In genomic region chr20:5835234-5835845, GRCh38 we compare ENCODE assay signal across 8 cellular contexts.
A peak's percentile ranks its signal among the peaks of the same experiment; 100 is the strongest.
DNase-seq lines count a peak whose midpoint lies in the region; ATAC-seq and TF ChIP-seq lines count a peak whose summit lies in the region.

No MANE protein-coding gene starts in this region.

- H3K27me3 Mint-ChIP-seq in chondrocyte (ENCODE audit: low read depth), result no peaks in the 10 kb centered on the region

- in situ Hi-C loops in ACHN (cut with HindIII; ENCODE audit: low pct_ligation_motif_present, low pct_unique_long_range_greater_than_20kb, low sequenced_read_pairs), result no loop called here

- 57 to 67% (median 62%) methylated on average over 3 of the region's 3 CpGs for WGBS in stomach, 5 donors

- H3K36me3 ChIP-seq in neutrophil (no peaks in the 10 kb centered on the region), stomach (no peaks in the 10 kb centered on the region)

- H3K4me3 ChIP-seq in neutrophil (ENCODE audit: low read depth in 1 of 2, low read length in 1 of 2) (no peak overlapping the region), stomach (no peak overlapping the region)

- peaks cover 20% of the 10 kb centered on the region for H3K4me1 Mint-ChIP-seq in chondrocyte (ENCODE audit: low read depth)

- DNase-seq in GM03348 (ENCODE audit: low spot score) (peak; percentile 28), NCI-H69 (lab: John Stamatoyannopoulos, UW) (peak; percentile 98), chondrocyte (ENCODE audit: low spot score) (no peak), stomach (no peak), ACHN (no peak)

- TF ChIP-seq POLR2A in stomach (IDR thresholded peaks at IDR 0.05), result no peak

- H3K27me3 ChIP-seq in neutrophil, result no peaks in the 10 kb centered on the region
- H3K27me3 ChIP-seq in stomach, result no peaks in the 10 kb centered on the region

- intact Hi-C loops in stomach (cut with DNase I; ENCODE audit: low total_unique reads), result no loop called here

- no peak overlapping the region for H3K4me3 Mint-ChIP-seq in chondrocyte (ENCODE audit: unreplicated experiment)

- no peaks in the 10 kb centered on the region for H3K9me3 Mint-ChIP-seq in chondrocyte (ENCODE audit: low read depth)

- no peak for ATAC-seq in GM18858 (IDR thresholded peaks at IDR 0.05; ENCODE audit: unreplicated experiment)
- ATAC-seq in esophagus mucosa, result no peak

- peak overlapping the region; percentile 73 for H3K27ac Mint-ChIP-seq in chondrocyte (ENCODE audit: unreplicated experiment)

- H3K9me3 ChIP-seq in neutrophil (no peaks in the 10 kb centered on the region), stomach (no peaks in the 10 kb centered on the region)

- no peak for TF ChIP-seq CTCF in chondrocyte (IDR thresholded peaks at IDR 0.05)
- no peak for TF ChIP-seq CTCF in neutrophil (IDR thresholded peaks at IDR 0.05)
- TF ChIP-seq CTCF in stomach (IDR thresholded peaks at IDR 0.05), result no peak

- TF ChIP-seq EP300 in stomach (IDR thresholded peaks at IDR 0.05), result no peak

- H3K4me1 ChIP-seq in neutrophil (ENCODE audit: control insufficient read depth in 1 of 2, insufficient read depth in 1 of 2, low read depth in 1 of 2, low read length in 1 of 2) (peaks cover 37 to 45% of the 10 kb centered on the region in 2 experiments), stomach (peaks cover 6 to 15% (median 9%) of the 10 kb centered on the region in 4 donors)

- H3K27ac ChIP-seq in neutrophil (peak overlapping the region; percentile 74), stomach (no peak overlapping the region)

- no peaks in the 10 kb centered on the region for H3K36me3 Mint-ChIP-seq in chondrocyte (ENCODE audit: low read depth)

Comparison
In these comparisons a context has a peak if more than half of its experiments do, and no peak if none do; other contexts are left out.
1. DNase-seq: peak in GM03348 (single experiment) and NCI-H69 (single experiment); none in chondrocyte (single experiment), stomach (single experiment) and ACHN (single experiment).